1 cellular context compared by ENCODE assay signal in genomic region chr17:50184057-50184456, GRCh38.
A peak's percentile ranks its signal among the peaks of the same experiment; 100 is the strongest.
TF ChIP-seq lines count a peak whose summit lies in the region.

No MANE protein-coding gene starts in this region.

TF ChIP-seq in GM12878, 131 proteins besides CTCF, POLR2A, EP300 and RAD21:
- TF ChIP-seq POLR2AphosphoS2 (IDR thresholded peaks at IDR 0.05; ENCODE audit: low read depth, low read length), result no peak
- TF ChIP-seq BMI1 (IDR thresholded peaks at IDR 0.05; ENCODE audit: borderline replicate concordance), result 0 out of 2 replicates have a peak, but pooled peaks have one; percentile 5
- 0 out of 2 replicates have a peak, but pooled peaks have one; percentile 16 for TF ChIP-seq CHD2 (IDR thresholded peaks at IDR 0.05; ENCODE audit: borderline replicate concordance, low read depth, low read length)
